ENCODE assay signal across 1 cellular context in genomic region chr12:110282956-110283817, GRCh38.
TF ChIP-seq lines count a peak whose summit lies in the region.

No MANE protein-coding gene starts in this region.

TF ChIP-seq in K562, 482 proteins besides CTCF, POLR2A, EP300 and RAD21 (continued from another document and continues in another):
- TF ChIP-seq HNRNPUL1 (IDR thresholded peaks at IDR 0.05; ENCODE audit: low read length) (no peak), BACH1 (tag; IDR thresholded peaks at IDR 0.05) (0 out of 2 replicates have a peak, but pooled peaks have one; percentile 7), TEAD2 (tag; IDR thresholded peaks at IDR 0.05) (no peak), MEIS2 (IDR thresholded peaks at IDR 0.05; ENCODE audit: partially characterized antibody) (peak; percentile 55), ZFP36 (IDR thresholded peaks at IDR 0.05; ENCODE audit: low read depth, low read length, partially characterized antibody) (no peak), ZNF134 (CRISPR knock-in tag; conservative IDR thresholded peaks at IDR 0.05) (no peak), ELK1 (CRISPR knock-in tag; IDR thresholded peaks at IDR 0.05) (no peak), ZEB2 (IDR thresholded peaks at IDR 0.05) (no peak), ZNF780A (CRISPR knock-in tag; IDR thresholded peaks at IDR 0.05) (no peak), ATF1 (CRISPR knock-in tag; IDR thresholded peaks at IDR 0.05) (no peak), ATF1 (tag; IDR thresholded peaks at IDR 0.05) (0 out of 2 replicates have a peak, but pooled peaks have one; percentile 11), ARID4B (CRISPR knock-in tag; IDR thresholded peaks at IDR 0.05) (no peak), AFF1 (IDR thresholded peaks at IDR 0.05; ENCODE audit: low read depth in 1 of 2, partially characterized antibody in 2 of 2) (no peak), KDM4B (IDR thresholded peaks at IDR 0.05; ENCODE audit: borderline replicate concordance in 2 of 2, low read depth in 1 of 2) (no peak), ILK (tag; IDR thresholded peaks at IDR 0.05; ENCODE audit: borderline replicate concordance, low read depth) (no peak), TAF9B (IDR thresholded peaks at IDR 0.05; ENCODE audit: partially characterized antibody) (no peak), NFE2 (IDR thresholded peaks at IDR 0.05; ENCODE audit: low read depth) (no peak), PREB (CRISPR knock-in tag; IDR thresholded peaks at IDR 0.05) (no peak), ZNF444 (CRISPR knock-in tag; IDR thresholded peaks at IDR 0.05) (no peak), TAF1 (IDR thresholded peaks at IDR 0.05; ENCODE audit: control insufficient read depth, extremely low read depth, insufficient read depth, low read length, severe bottlenecking) (no peak), CBFB (CRISPR knock-in tag; IDR thresholded peaks at IDR 0.05) (no peak), TCF3 (CRISPR knock-in tag; IDR thresholded peaks at IDR 0.05) (no peak), ZNF184 (CRISPR knock-in tag; IDR thresholded peaks at IDR 0.05) (no peak), E2F6 (IDR thresholded peaks at IDR 0.05; ENCODE audit: borderline replicate concordance in 1 of 2, extremely low read depth in 1 of 2, insufficient read depth in 1 of 2, insufficient read length in 1 of 2, low read depth in 1 of 2, low read length in 1 of 2, poor library complexity in 1 of 2, severe bottlenecking in 1 of 2) (no peak), SOX6 (IDR thresholded peaks at IDR 0.05) (no peak), MXI1 (IDR thresholded peaks at IDR 0.05; ENCODE audit: low read depth, low read length) (no peak), MYBL2 (IDR thresholded peaks at IDR 0.05; ENCODE audit: low read depth) (no peak), MYBL2 (CRISPR knock-in tag; IDR thresholded peaks at IDR 0.05; ENCODE audit: borderline replicate concordance) (no peak), TCF15 (CRISPR knock-in tag; IDR thresholded peaks at IDR 0.05) (no peak), ZNF830 (CRISPR knock-in tag; IDR thresholded peaks at IDR 0.05) (no peak), ZNF316 (IDR thresholded peaks at IDR 0.05) (no peak), TEAD4 (IDR thresholded peaks at IDR 0.05; ENCODE audit: low read length) (no peak; the same call in 1 of the 2 replicates), TEAD4 (CRISPR knock-in tag; IDR thresholded peaks at IDR 0.05; ENCODE audit: borderline replicate concordance) (no peak), SMARCC2 (IDR thresholded peaks at IDR 0.05; ENCODE audit: low read depth) (no peak), CHD7 (IDR thresholded peaks at IDR 0.05; ENCODE audit: low read depth, low read length) (no peak), HEY1 (CRISPR knock-in tag; IDR thresholded peaks at IDR 0.05; ENCODE audit: borderline replicate concordance) (no peak), CBFA2T3 (IDR thresholded peaks at IDR 0.05) (no peak), WHSC1 (IDR thresholded peaks at IDR 0.05; ENCODE audit: low read length) (no peak), ARHGAP35 (IDR thresholded peaks at IDR 0.05; ENCODE audit: partially characterized antibody) (no peak)
